Comparison of ENCODE assay signal across 5 cellular contexts in genomic region chr11:101369835-101370234, GRCh38.
"Had no signal": no experiment of that assay in that cellular context is flagged by ENCODE, and none has a peak within 500 bp of the region (broad histone marks: within the 10 kb centered on the region; RNA-seq: fewer than 3 reads in every experiment).

No MANE protein-coding gene starts in this region.

- H3K4me3 Mint-ChIP-seq: IgD-negative memory B cell had no signal

- DNase-seq: IMR-90, KBM-7 had no signal

- H3K27ac Mint-ChIP-seq: IgD-negative memory B cell had no signal

- H3K27me3 Mint-ChIP-seq: IgD-negative memory B cell had no signal

- H3K36me3 Mint-ChIP-seq: IgD-negative memory B cell had no signal

- H3K27ac ChIP-seq: HL-60 had no signal

- H3K4me3 ChIP-seq: K562 had no signal

- H3K4me1 Mint-ChIP-seq: IgD-negative memory B cell had no signal
